ENCODE assay signal across 1 cellular context in the genomic region with DNA sequence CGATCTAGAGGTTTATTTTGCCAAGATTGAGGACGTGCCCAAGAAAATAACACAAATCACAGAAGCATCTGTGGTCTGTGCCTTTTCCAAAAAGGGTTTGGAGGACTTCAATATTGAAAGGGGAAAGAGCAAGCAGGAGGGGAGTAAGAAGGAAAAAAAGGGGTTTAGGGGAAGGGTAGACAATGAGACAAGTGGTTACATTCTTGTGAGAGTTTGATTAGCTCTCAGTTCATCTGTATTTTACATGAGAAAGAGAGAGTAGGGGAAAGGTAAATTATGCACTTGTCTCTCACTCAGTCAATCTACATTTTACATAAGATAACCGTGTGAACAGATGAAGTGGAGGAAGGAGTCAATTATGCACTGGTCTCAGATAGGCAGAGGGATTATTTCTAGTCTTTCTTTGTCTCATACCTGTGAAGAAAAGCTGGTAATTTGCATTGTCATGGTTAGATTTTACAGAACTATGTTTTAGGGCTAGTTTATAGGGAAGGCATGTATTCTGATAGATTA.
TF ChIP-seq lines count a peak whose summit lies in the region.

No MANE protein-coding gene starts in this region.

TF ChIP-seq in GM23338, 12 proteins besides CTCF, POLR2A, EP300 and RAD21 (continued from another document):
- TF ChIP-seq, protein P1, sequence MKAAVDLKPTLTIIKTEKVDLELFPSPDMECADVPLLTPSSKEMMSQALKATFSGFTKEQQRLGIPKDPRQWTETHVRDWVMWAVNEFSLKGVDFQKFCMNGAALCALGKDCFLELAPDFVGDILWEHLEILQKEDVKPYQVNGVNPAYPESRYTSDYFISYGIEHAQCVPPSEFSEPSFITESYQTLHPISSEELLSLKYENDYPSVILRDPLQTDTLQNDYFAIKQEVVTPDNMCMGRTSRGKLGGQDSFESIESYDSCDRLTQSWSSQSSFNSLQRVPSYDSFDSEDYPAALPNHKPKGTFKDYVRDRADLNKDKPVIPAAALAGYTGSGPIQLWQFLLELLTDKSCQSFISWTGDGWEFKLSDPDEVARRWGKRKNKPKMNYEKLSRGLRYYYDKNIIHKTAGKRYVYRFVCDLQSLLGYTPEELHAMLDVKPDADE (IDR thresholded peaks at IDR 0.05), result no peak
- TF ChIP-seq POLR2AphosphoS5 (IDR thresholded peaks at IDR 0.05; ENCODE audit: low read depth), result no peak
- TF ChIP-seq, protein P2, sequence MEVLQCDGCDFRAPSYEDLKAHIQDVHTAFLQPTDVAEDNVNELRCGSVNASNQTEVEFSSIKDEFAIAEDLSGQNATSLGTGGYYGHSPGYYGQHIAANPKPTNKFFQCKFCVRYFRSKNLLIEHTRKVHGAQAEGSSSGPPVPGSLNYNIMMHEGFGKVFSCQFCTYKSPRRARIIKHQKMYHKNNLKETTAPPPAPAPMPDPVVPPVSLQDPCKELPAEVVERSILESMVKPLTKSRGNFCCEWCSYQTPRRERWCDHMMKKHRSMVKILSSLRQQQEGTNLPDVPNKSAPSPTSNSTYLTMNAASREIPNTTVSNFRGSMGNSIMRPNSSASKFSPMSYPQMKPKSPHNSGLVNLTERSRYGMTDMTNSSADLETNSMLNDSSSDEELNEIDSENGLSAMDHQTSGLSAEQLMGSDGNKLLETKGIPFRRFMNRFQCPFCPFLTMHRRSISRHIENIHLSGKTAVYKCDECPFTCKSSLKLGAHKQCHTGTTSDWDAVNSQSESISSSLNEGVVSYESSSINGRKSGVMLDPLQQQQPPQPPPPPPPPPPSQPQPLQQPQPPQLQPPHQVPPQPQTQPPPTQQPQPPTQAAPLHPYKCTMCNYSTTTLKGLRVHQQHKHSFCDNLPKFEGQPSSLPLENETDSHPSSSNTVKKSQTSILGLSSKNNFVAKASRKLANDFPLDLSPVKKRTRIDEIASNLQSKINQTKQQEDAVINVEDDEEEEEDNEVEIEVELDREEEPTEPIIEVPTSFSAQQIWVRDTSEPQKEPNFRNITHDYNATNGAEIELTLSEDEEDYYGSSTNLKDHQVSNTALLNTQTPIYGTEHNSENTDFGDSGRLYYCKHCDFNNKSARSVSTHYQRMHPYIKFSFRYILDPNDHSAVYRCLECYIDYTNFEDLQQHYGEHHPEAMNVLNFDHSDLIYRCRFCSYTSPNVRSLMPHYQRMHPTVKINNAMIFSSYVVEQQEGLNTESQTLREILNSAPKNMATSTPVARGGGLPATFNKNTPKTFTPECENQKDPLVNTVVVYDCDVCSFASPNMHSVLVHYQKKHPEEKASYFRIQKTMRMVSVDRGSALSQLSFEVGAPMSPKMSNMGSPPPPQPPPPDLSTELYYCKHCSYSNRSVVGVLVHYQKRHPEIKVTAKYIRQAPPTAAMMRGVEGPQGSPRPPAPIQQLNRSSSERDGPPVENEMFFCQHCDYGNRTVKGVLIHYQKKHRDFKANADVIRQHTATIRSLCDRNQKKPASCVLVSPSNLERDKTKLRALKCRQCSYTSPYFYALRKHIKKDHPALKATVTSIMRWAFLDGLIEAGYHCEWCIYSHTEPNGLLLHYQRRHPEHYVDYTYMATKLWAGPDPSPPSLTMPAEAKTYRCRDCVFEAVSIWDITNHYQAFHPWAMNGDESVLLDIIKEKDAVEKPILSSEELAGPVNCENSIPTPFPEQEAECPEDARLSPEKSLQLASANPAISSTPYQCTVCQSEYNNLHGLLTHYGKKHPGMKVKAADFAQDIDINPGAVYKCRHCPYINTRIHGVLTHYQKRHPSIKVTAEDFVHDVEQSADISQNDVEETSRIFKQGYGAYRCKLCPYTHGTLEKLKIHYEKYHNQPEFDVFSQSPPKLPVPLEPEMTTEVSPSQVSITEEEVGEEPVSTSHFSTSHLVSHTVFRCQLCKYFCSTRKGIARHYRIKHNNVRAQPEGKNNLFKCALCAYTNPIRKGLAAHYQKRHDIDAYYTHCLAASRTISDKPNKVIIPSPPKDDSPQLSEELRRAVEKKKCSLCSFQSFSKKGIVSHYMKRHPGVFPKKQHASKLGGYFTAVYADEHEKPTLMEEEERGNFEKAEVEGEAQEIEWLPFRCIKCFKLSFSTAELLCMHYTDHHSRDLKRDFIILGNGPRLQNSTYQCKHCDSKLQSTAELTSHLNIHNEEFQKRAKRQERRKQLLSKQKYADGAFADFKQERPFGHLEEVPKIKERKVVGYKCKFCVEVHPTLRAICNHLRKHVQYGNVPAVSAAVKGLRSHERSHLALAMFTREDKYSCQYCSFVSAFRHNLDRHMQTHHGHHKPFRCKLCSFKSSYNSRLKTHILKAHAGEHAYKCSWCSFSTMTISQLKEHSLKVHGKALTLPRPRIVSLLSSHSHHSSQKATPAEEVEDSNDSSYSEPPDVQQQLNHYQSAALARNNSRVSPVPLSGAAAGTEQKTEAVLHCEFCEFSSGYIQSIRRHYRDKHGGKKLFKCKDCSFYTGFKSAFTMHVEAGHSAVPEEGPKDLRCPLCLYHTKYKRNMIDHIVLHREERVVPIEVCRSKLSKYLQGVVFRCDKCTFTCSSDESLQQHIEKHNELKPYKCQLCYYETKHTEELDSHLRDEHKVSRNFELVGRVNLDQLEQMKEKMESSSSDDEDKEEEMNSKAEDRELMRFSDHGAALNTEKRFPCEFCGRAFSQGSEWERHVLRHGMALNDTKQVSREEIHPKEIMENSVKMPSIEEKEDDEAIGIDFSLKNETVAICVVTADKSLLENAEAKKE (CRISPR knock-in tag; IDR thresholded peaks at IDR 0.05), result no peak
- TF ChIP-seq ZNF114 (CRISPR knock-in tag; IDR thresholded peaks at IDR 0.05), result no peak
